ENCODE assay signal across 24 cellular contexts in the genomic region with DNA sequence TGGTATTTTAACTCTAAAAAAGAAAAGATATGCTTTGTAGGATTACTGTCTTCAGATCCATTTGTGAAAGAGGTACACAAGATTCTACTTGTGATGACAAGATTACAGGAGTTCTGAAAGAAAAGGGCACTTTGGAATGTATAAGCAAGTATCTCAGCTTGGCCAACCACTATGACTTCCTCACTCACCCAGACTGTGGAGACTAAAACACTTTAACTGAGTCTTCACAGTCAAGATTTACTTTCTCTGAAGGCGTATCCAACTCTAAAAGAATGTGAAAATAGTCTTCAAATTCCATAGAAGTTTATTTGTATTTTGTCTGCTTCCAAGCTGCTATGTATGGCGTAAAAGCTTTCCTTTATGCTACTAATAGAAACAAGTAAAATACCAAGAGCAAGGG.
"Had no signal": no experiment of that assay in that cellular context is flagged by ENCODE, and none has a peak within 500 bp of the region (broad histone marks: within the 10 kb centered on the region; RNA-seq: fewer than 3 reads in every experiment).

No MANE protein-coding gene starts in this region.

- H3K4me3 ChIP-seq: coronary artery, dorsolateral prefrontal cortex, esophagus muscularis mucosa, gastroesophageal sphincter, heart left ventricle, hepatocyte, left lung, lung, mucosa of descending colon had no signal

- H3K4me1 Mint-ChIP-seq: immature natural killer cell, memory B cell, mesothelial cell of epicardium had no signal

- H3K9me3 Mint-ChIP-seq: immature natural killer cell, memory B cell, mesothelial cell of epicardium had no signal

- H3K4me3 Mint-ChIP-seq: immature natural killer cell, memory B cell, mesothelial cell of epicardium had no signal

- H3K27ac ChIP-seq: coronary artery, dorsolateral prefrontal cortex, esophagus muscularis mucosa, foreskin keratinocyte, gastroesophageal sphincter, heart left ventricle, hepatocyte, left lung had no signal

- H3K36me3 Mint-ChIP-seq: immature natural killer cell, memory B cell, mesothelial cell of epicardium had no signal

- H3K9me3 ChIP-seq: esophagus muscularis mucosa, gastroesophageal sphincter, heart left ventricle, left lung, mucosa of descending colon had no signal

- H3K27me3 ChIP-seq: dorsolateral prefrontal cortex, foreskin keratinocyte, hepatocyte, left lung had no signal

- ATAC-seq: foreskin keratinocyte, gastroesophageal sphincter, heart left ventricle, left colon, left lung, left ventricle myocardium superior, mucosa of descending colon had no signal

- H3K4me1 ChIP-seq: esophagus muscularis mucosa, foreskin keratinocyte, gastroesophageal sphincter, heart left ventricle, left lung had no signal

- H3K36me3 ChIP-seq: esophagus muscularis mucosa, gastroesophageal sphincter, heart left ventricle, left lung had no signal

- DNase-seq: cerebellar nuclear complex; dermis blood vessel endothelial cell; dorsolateral prefrontal cortex; effector CD4-positive, alpha-beta T cell; effector memory CD4-positive, alpha-beta T cell; foreskin keratinocyte; heart left ventricle; hypothalamus; immature natural killer cell; islet precursor cell; kidney; kidney glomerular epithelial cell; left colon; left lung; left ventricle myocardium superior; mammary epithelial cell; mucosa of descending colon had no signal

- H3K27ac Mint-ChIP-seq: immature natural killer cell, memory B cell, mesothelial cell of epicardium had no signal
